Comparison of ENCODE assay signal across 1 cellular context in genomic region chr12:58169826-58170225, GRCh38.
TF ChIP-seq lines count a peak whose summit lies in the region.

No MANE protein-coding gene starts in this region.

TF ChIP-seq in GM23338, 12 proteins besides CTCF, POLR2A, EP300 and RAD21:
- TF ChIP-seq ETS1 (IDR thresholded peaks at IDR 0.05): no peak
- no peak for TF ChIP-seq CREB1 (CRISPR knock-in tag; IDR thresholded peaks at IDR 0.05; ENCODE audit: low read depth)
- no peak for TF ChIP-seq ZNF462 (CRISPR knock-in tag; IDR thresholded peaks at IDR 0.05)
